34 cellular contexts compared by ENCODE assay signal in the genomic region with DNA sequence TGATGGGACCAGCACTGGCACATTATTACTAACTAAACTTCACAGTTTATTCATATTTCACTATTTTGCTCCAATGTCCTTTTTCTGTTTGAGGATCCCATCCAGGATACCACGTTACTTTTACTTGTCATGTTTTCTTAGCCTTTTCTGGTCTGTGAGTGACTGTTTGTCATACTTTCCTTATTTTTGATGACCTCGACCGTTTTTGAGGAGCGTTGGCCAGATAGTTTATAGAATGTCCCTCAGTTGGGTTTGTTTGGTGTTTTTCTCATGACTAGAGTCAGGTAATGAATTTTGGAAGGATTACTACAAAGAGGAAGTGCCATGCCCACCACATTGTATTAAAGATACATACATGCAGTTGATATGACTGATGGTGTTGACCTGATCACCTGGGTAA.
"Had no signal": no experiment of that assay in that cellular context is flagged by ENCODE, and none has a peak within 500 bp of the region (broad histone marks: within the 10 kb centered on the region; RNA-seq: fewer than 3 reads in every experiment).

No MANE protein-coding gene starts in this region.

- DNase-seq: activated effector memory CD4-positive, alpha-beta T cell treated with anti-CD3 and anti-CD28 coated beads, Interleukin-2, amount 50 U/mL, for 16 hours; activated effector memory CD4-positive, alpha-beta T cell treated with Interleukin-2 at 50 U/mL for 16 hours; activated gamma-delta T cell; activated gamma-delta T cell treated with Interleukin-2 at 50 U/mL for 16 hours; activated naive CD4-positive, alpha-beta T cell; activated naive CD4-positive, alpha-beta T cell treated with anti-CD3 and anti-CD28 coated beads for 36 hours; activated naive CD4-positive, alpha-beta T cell treated with anti-CD3 and anti-CD28 coated beads, Interleukin-2, amount 10 ng/mL, durations not matched to agents 7 days and 5 days; activated naive CD4-positive, alpha-beta T cell treated with anti-CD3 and anti-CD28 coated beads, Interleukin-2, amount 50 U/mL, for 16 hours; activated naive CD4-positive, alpha-beta T cell treated with Interleukin-2 at 50 U/mL for 16 hours; activated naive CD8-positive, alpha-beta T cell treated with anti-CD3 and anti-CD28 coated beads for 36 hours; activated naive CD8-positive, alpha-beta T cell treated with anti-CD3 and anti-CD28 coated beads, Interleukin-2, amount 10 ng/mL, durations not matched to agents 7 days and 5 days; activated naive CD8-positive, alpha-beta T cell treated with anti-CD3 and anti-CD28 coated beads, Interleukin-2, amount 50 U/mL, for 24 hours; activated T-cell treated with anti-CD3 and anti-CD28 coated beads, Interleukin-2, amount 50 U/mL, for 1 hour; activated T-cell treated with anti-CD3 and anti-CD28 coated beads, Interleukin-2, amount 50 U/mL, for 24 hours; activated T-cell treated with anti-CD3 and anti-CD28 coated beads, Interleukin-2, amount 50 U/mL, for 4 hours; activated T-cell treated with anti-CD3 and anti-CD28 coated beads, Interleukin-2, amount 50 U/mL, for 48 hours; activated T-cell treated with anti-CD3 and anti-CD28 coated beads, Interleukin-2, amount 50 U/mL, for 72 hours; adrenal gland; amniotic stem cell; amygdala; anterior cingulate cortex; aorta; body of pancreas; brain microvascular endothelial cell; caudate nucleus; central memory CD4-positive, alpha-beta T cell; cerebellar nuclear complex had no signal

- FAIRE-seq: astrocyte, bronchial epithelial cell had no signal

- H3K27ac ChIP-seq: adrenal gland, ascending aorta, body of pancreas, brain microvascular endothelial cell, breast epithelium, cardiac muscle cell had no signal

- H3K36me3 ChIP-seq: adrenal gland, ascending aorta, brain microvascular endothelial cell, breast epithelium, cardiac muscle cell had no signal

- H3K4me3 ChIP-seq: adrenal gland, ascending aorta, body of pancreas, breast epithelium, cardiac muscle cell had no signal

- H3K9me3 ChIP-seq: adrenal gland, ascending aorta, body of pancreas, breast epithelium had no signal

- H3K4me1 ChIP-seq: adrenal gland, ascending aorta, body of pancreas, breast epithelium had no signal

- H3K27me3 ChIP-seq: adrenal gland, ascending aorta, body of pancreas, brain microvascular endothelial cell, breast epithelium, cardiac muscle cell had no signal

- ATAC-seq: activated naive CD4-positive, alpha-beta T cell treated with anti-CD3 and anti-CD28 coated beads, Interleukin-2, amount 50 U/mL, for 72 hours; activated naive CD8-positive, alpha-beta T cell treated with anti-CD3 and anti-CD28 coated beads, Interleukin-2, amount 50 U/mL, for 24 hours; activated T-cell treated with anti-CD3 and anti-CD28 coated beads, Interleukin-2, amount 50 U/mL, for 4 hours; activated T-cell treated with anti-CD3 and anti-CD28 coated beads, Interleukin-2, amount 50 U/mL, for 72 hours; activated T-helper 17 cell treated with anti-CD3 and anti-CD28 coated beads, Interleukin-2, amount 50 U/mL, for 72 hours; body of pancreas had no signal
